In genomic region chr12:13223176-13223806, GRCh38 we compare ENCODE assay signal across 10 cellular contexts. TPM values are rescaled to one million over a fixed set of nuclear protein-coding genes. Genes with fewer than 3 reads are reported as not detected.
DNase-seq lines count a peak whose midpoint lies in the region; ATAC-seq, FAIRE-seq and TF ChIP-seq lines count a peak whose summit lies in the region.
"Had no signal": no experiment of that assay in that cellular context is flagged by ENCODE, and none has a peak within 500 bp of the region (broad histone marks: within the 10 kb centered on the region; RNA-seq: fewer than 3 reads in every experiment).

No MANE protein-coding gene starts in this region.

- no peaks in the 10 kb centered on the region for H3K27me3 ChIP-seq in astrocyte (ENCODE audit: insufficient read depth, low read length)

- no peaks in the 10 kb centered on the region for H4K20me1 ChIP-seq in astrocyte (ENCODE audit: insufficient read depth, low read length)

- no peak for TF ChIP-seq CTCF in astrocyte (IDR thresholded peaks at IDR 0.05; ENCODE audit: insufficient read depth, low read depth, low read length)

- no peaks in the 10 kb centered on the region for H3K79me2 ChIP-seq in astrocyte (ENCODE audit: insufficient read depth, low read length)

- FAIRE-seq in astrocyte (lab: Jason Lieb, UNC) = peak; percentile 78

- no peaks in the 10 kb centered on the region for H3K36me3 ChIP-seq in astrocyte (ENCODE audit: insufficient read depth, low read length)

- H3K4me1 ChIP-seq in astrocyte (ENCODE audit: insufficient read depth, low read length) = peaks cover 18% of the 10 kb centered on the region

- H3K4me2 ChIP-seq in astrocyte (ENCODE audit: low read length) = peak overlapping the region; percentile 53

- peaks cover 2% of the 10 kb centered on the region for H3K4me1 Mint-ChIP-seq in astrocyte (ENCODE audit: low read depth, unreplicated experiment)

- peaks cover 2% of the 10 kb centered on the region for H3K27me3 Mint-ChIP-seq in astrocyte (ENCODE audit: low read depth, unreplicated experiment)

- H2AFZ ChIP-seq in astrocyte (ENCODE audit: low read depth, low read length) = no peak overlapping the region

- H3K9me3 Mint-ChIP-seq in astrocyte (ENCODE audit: unreplicated experiment) = peaks cover 3% of the 10 kb centered on the region

- H3K27ac Mint-ChIP-seq in astrocyte (ENCODE audit: unreplicated experiment) = no peak overlapping the region
- H3K27ac Mint-ChIP-seq: activated naive CD4-positive, alpha-beta T cell treated with anti-CD3 and anti-CD28 coated beads, Interleukin-2, amount 50 U/mL, for 72 hours had no signal

- ATAC-seq in GM21367 (IDR thresholded peaks at IDR 0.05; ENCODE audit: unreplicated experiment) = no peak
- ATAC-seq in HG02885 (IDR thresholded peaks at IDR 0.05; ENCODE audit: poor library complexity, unreplicated experiment) = no peak
- ATAC-seq: activated naive CD4-positive, alpha-beta T cell treated with anti-CD3 and anti-CD28 coated beads, Interleukin-2, amount 50 U/mL, for 72 hours had no signal

- DNase-seq in COLO668 (lab: John Stamatoyannopoulos, UW; ENCODE audit: unreplicated experiment) (peak; percentile 55), LHCN-M2 (ENCODE audit: low read depth) (peak; percentile 71), astrocyte (ENCODE audit: low read depth) (peak; percentile 67), kidney tubule cell (ENCODE audit: low spot score) (peak; percentile 60), germinal center (ENCODE audit: low spot score) (no peak), middle frontal gyrus (ENCODE audit: extremely low spot score, low spot score) (no peak)
- DNase-seq: GDM1 had no signal

- H3K9me3 ChIP-seq in astrocyte (ENCODE audit: insufficient read depth, low read depth, low read length) = no peaks in the 10 kb centered on the region

- H3K4me3 ChIP-seq in astrocyte (ENCODE audit: insufficient read depth, low read depth, low read length) = no peak overlapping the region

- peaks cover 5% of the 10 kb centered on the region for H3K36me3 Mint-ChIP-seq in astrocyte (ENCODE audit: low read depth, unreplicated experiment)
- H3K36me3 Mint-ChIP-seq: activated naive CD4-positive, alpha-beta T cell treated with anti-CD3 and anti-CD28 coated beads, Interleukin-2, amount 50 U/mL, for 72 hours had no signal

- no peak overlapping the region for H3K9ac ChIP-seq in astrocyte (ENCODE audit: low read length)

- peak overlapping the region; percentile 30 for H3K27ac ChIP-seq in astrocyte (ENCODE audit: low read depth, low read length)

- H3K4me3 Mint-ChIP-seq in astrocyte (ENCODE audit: unreplicated experiment) = no peak overlapping the region

RNA-seq across cellular contexts. Expression of gene EMP1, which starts 26.8 kb away (rescaled TPM):
- total RNA-seq in LHCN-M2 (2014; rRNA removed) = 590 and 679 TPM in 2 replicates
- polyA plus RNA-seq in LHCN-M2 (2012) = 194 TPM
- total RNA-seq in astrocyte = 57.6 and 71.7 TPM in 2 replicates

Comparison
In these comparisons a context has a peak if more than half of its experiments do, and no peak if none do; other contexts are left out.
1. DNase-seq: peak in COLO668 (single experiment), LHCN-M2 (single experiment), astrocyte (single experiment) and kidney tubule cell (single experiment); none in germinal center (single experiment) and middle frontal gyrus (single experiment).